ENCODE assay signal across 8 cellular contexts in the genomic region with DNA sequence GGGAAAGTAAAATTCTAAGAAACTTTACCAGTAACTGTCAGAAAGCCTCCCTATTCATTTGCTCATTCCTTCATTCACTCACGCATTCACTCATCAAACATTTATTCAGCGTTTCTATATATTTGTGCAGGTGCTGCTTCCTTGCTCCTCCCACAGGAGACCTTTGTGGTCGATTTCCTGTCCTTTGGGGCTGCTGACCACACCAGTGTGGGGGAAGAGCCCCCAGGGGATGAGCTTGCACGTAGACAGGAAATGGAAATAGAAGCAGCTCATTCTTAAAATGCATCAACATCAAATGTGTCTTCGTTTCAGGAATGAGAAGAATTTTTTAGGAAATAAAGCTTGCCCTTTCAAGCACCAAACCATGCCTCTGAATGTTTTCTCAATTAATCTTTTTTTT. TPM values are rescaled to one million over a fixed set of nuclear protein-coding genes. Genes with fewer than 3 reads are reported as not detected.
DNase-seq lines count a peak whose midpoint lies in the region; ATAC-seq, FAIRE-seq and TF ChIP-seq lines count a peak whose summit lies in the region.

No MANE protein-coding gene starts in this region.

- no peak overlapping the region for H3K9ac ChIP-seq in NT2/D1 (ENCODE audit: insufficient read length, low read depth)

- peak; percentile 35; the same call in 1 of the 2 replicates for TF ChIP-seq POLR2A in GM12892 (IDR thresholded peaks at IDR 0.05; ENCODE audit: low read depth, low read length)

- TF ChIP-seq CTCF in D721Med (IDR thresholded peaks at IDR 0.05; ENCODE audit: insufficient read depth, missing control alignments) = no peak

- no peaks in the 10 kb centered on the region for H3K9me3 ChIP-seq in NT2/D1 (ENCODE audit: insufficient read depth, low read length)

- H3K4me3 ChIP-seq in NT2/D1 (ENCODE audit: insufficient read length, low read depth) = no peak overlapping the region

- H3K4me1 ChIP-seq in NT2/D1 (ENCODE audit: insufficient read depth, insufficient read length) = peaks cover 12% of the 10 kb centered on the region

- H3K27me3 ChIP-seq in NT2/D1 (ENCODE audit: insufficient read depth, insufficient read length) = no peaks in the 10 kb centered on the region

- FAIRE-seq in GM12892 (lab: Jason Lieb, UNC) = peak; percentile 93
- no peak for FAIRE-seq in D721Med (lab: Jason Lieb, UNC)

- H3K36me3 ChIP-seq in NT2/D1 (ENCODE audit: insufficient read depth, insufficient read length, low read length) = no peaks in the 10 kb centered on the region

- DNase-seq in GM12892 (ENCODE audit: insufficient read length) (no peak), NT2/D1 (ENCODE audit: low read depth, low spot score) (peak; percentile 2), fibroblast of peridontal ligament (ENCODE audit: extremely low read depth) (peak; percentile 14), T-helper 9 cell (no peak), D721Med (ENCODE audit: insufficient read length, low spot score) (no peak), GM19238 (ENCODE audit: insufficient read length, low spot score) (no peak), cerebellar nuclear complex (lab: John Stamatoyannopoulos, UW) (no peak)

- peak; percentile 45 for ATAC-seq in GM21825 (IDR thresholded peaks at IDR 0.05; ENCODE audit: unreplicated experiment)

RNA-seq across cellular contexts. Expression of a gene that starts 9.6 kb away (rescaled TPM):
- polyA plus RNA-seq in GM12892 (2012; ENCODE audit: missing spikeins) = 81.7 TPM

RNA-seq across cellular contexts. Expression of a gene that starts 58.8 kb away (rescaled TPM):
- 2.0 TPM for polyA plus RNA-seq in GM12892 (2012; ENCODE audit: missing spikeins)

Comparison
In these comparisons a context has a peak if more than half of its experiments do, and no peak if none do; other contexts are left out.
1. DNase-seq: peak in NT2/D1 (single experiment) and fibroblast of peridontal ligament (single experiment); none in GM12892 (single experiment), T-helper 9 cell (single experiment), D721Med (single experiment), GM19238 (single experiment) and cerebellar nuclear complex (0 of 2).